In the genomic region with DNA sequence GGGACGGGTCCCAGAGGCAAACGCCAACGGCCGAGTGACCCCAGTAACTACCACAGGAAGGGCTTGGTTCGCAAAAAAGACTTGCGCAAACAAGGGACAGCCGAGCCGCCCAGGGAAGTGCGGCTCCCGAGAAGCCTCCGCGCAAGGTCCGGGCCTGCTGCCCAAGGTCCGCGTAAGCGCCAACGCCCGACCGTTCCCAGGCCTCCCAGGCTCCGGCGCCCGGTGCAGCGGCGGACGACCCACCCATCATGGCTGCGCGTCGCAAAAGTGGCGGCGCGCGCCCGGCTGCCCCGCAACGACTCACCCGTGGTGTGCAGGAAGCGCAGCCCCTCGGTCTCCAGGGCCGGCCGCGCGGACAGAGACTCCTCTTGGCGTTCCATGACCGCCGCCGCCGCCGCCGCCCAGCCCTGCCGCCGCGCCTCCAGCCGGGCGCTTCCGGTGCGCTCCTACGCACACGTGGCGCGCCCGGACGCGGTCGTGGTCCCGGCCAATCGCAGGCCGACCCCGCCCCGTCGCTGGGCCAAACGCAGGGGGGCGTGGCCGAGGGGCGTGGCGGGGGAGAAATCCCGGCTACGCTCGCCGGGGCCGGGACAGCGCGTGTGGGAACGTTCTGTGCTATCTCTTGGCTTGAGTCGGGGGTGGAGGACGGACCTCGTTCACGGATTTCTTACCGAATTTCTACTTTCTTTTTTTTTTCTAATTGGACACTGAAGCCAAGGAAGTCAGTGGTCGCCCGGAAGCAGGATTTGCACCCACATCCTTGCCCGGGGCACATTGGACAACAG, we compare ENCODE assay signal across 1 cellular context.
TF ChIP-seq lines count a peak whose summit lies in the region.

A gene with protein sequence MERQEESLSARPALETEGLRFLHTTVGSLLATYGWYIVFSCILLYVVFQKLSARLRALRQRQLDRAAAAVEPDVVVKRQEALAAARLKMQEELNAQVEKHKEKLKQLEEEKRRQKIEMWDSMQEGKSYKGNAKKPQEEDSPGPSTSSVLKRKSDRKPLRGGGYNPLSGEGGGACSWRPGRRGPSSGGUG (minus strand): TSS at position 448 of the 785 bp plus-strand sequence. CDS start 68 bp downstream, at position 380.

TF ChIP-seq in HepG2, 621 proteins besides CTCF, POLR2A, EP300 and RAD21 (continued from another document and continues in another):
- TF ChIP-seq ZNF747 (CRISPR knock-in tag; IDR thresholded peaks at IDR 0.05; ENCODE audit: borderline replicate concordance) (no peak), NFRKB (IDR thresholded peaks at IDR 0.05) (no peak), ZNF616 (CRISPR knock-in tag; IDR thresholded peaks at IDR 0.05; ENCODE audit: low read depth) (peak; percentile 75; the same call in 1 of the 2 replicates), KLF6 (CRISPR knock-in tag; IDR thresholded peaks at IDR 0.05) (peak; percentile 48; the same call in 1 of the 2 replicates), HOXA3 (CRISPR knock-in tag; IDR thresholded peaks at IDR 0.05) (peak; percentile 93), HOXA9 (CRISPR knock-in tag; IDR thresholded peaks at IDR 0.05; ENCODE audit: borderline replicate concordance) (0 out of 2 replicates have a peak, but pooled peaks have one; percentile 19), MED1 (CRISPR knock-in tag; IDR thresholded peaks at IDR 0.05) (no peak; the same call in 1 of the 2 replicates), ATF7-NPFF (CRISPR knock-in tag; IDR thresholded peaks at IDR 0.05; ENCODE audit: low read depth) (peak; percentile 86; the same call in 1 of the 2 replicates), BORCS8-MEF2B (CRISPR knock-in tag; IDR thresholded peaks at IDR 0.05) (0 out of 2 replicates have a peak, but pooled peaks have one; percentile 58), FOSL1 (CRISPR knock-in tag; IDR thresholded peaks at IDR 0.05; ENCODE audit: borderline replicate concordance) (no peak), NFYC (CRISPR knock-in tag; IDR thresholded peaks at IDR 0.05) (peak; percentile 80), YY1 (IDR thresholded peaks at IDR 0.05; ENCODE audit: insufficient read depth, insufficient replicate concordance, low read depth, low read length) (peak; percentile 76), ETV5 (CRISPR knock-in tag; IDR thresholded peaks at IDR 0.05; ENCODE audit: borderline replicate concordance) (peak; percentile 59), HMG20B (CRISPR knock-in tag; conservative IDR thresholded peaks at IDR 0.05) (no peak), ZNF331 (CRISPR knock-in tag; IDR thresholded peaks at IDR 0.05) (peak; percentile 13; the same call in 1 of the 2 replicates), IKZF4 (CRISPR knock-in tag; IDR thresholded peaks at IDR 0.05; ENCODE audit: borderline replicate concordance, low read depth, not compliant biosample characterization) (peak; percentile 36), CREB1 (IDR thresholded peaks at IDR 0.05) (peak; percentile 64; the same call in 1 of the 2 replicates), CREB1 (CRISPR knock-in tag; IDR thresholded peaks at IDR 0.05) (no peak), SALL2 (CRISPR knock-in tag; IDR thresholded peaks at IDR 0.05) (peak; percentile 77; the same call in 1 of the 2 replicates), KDM2A (CRISPR knock-in tag; IDR thresholded peaks at IDR 0.05; ENCODE audit: borderline replicate concordance, low read depth) (peak; percentile 46; the same call in 1 of the 2 replicates), XRCC5 (optimal IDR thresholded peaks at IDR 0.05; ENCODE audit: low read length) (no peak), TMF1 (CRISPR knock-in tag; IDR thresholded peaks at IDR 0.05; ENCODE audit: low read depth) (peak; percentile 87; the same call in 1 of the 2 replicates), SP4 (CRISPR knock-in tag; IDR thresholded peaks at IDR 0.05) (peak; percentile 94), NR2C2 (CRISPR knock-in tag; IDR thresholded peaks at IDR 0.05; ENCODE audit: borderline replicate concordance) (peak; percentile 76), PHF8 (CRISPR knock-in tag; IDR thresholded peaks at IDR 0.05) (peak; percentile 92), FIP1L1 (IDR thresholded peaks at IDR 0.05; ENCODE audit: borderline replicate concordance, insufficient read depth, low read depth, low read length) (no peak), MED13 (CRISPR knock-in tag; IDR thresholded peaks at IDR 0.05) (0 out of 2 replicates have a peak, but pooled peaks have one; percentile 39), EEA1 (CRISPR knock-in tag; IDR thresholded peaks at IDR 0.05; ENCODE audit: borderline replicate concordance) (peak; percentile 22; the same call in 1 of the 2 replicates), SATB2 (CRISPR knock-in tag; IDR thresholded peaks at IDR 0.05) (0 out of 2 replicates have a peak, but pooled peaks have one; percentile 34), REPIN1 (CRISPR knock-in tag; IDR thresholded peaks at IDR 0.05; ENCODE audit: borderline replicate concordance, low read depth) (peak; percentile 75; the same call in 1 of the 2 replicates), ZNF468 (CRISPR knock-in tag; IDR thresholded peaks at IDR 0.05) (no peak), ZNF17 (CRISPR knock-in tag; IDR thresholded peaks at IDR 0.05) (no peak), HDAC1 (CRISPR knock-in tag; IDR thresholded peaks at IDR 0.05) (peak; percentile 85)
- TF ChIP-seq, protein P1, sequence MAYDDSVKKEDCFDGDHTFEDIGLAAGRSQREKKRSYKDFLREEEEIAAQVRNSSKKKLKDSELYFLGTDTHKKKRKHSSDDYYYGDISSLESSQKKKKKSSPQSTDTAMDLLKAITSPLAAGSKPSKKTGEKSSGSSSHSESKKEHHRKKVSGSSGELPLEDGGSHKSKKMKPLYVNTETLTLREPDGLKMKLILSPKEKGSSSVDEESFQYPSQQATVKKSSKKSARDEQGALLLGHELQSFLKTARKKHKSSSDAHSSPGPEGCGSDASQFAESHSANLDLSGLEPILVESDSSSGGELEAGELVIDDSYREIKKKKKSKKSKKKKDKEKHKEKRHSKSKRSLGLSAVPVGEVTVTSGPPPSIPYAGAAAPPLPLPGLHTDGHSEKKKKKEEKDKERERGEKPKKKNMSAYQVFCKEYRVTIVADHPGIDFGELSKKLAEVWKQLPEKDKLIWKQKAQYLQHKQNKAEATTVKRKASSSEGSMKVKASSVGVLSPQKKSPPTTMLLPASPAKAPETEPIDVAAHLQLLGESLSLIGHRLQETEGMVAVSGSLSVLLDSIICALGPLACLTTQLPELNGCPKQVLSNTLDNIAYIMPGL (CRISPR knock-in tag; IDR thresholded peaks at IDR 0.05; ENCODE audit: borderline replicate concordance in 1 of 2, low read depth in 1 of 2), result peak in 1 of 2 experiments; percentile 88; a peak in 2 of 4 replicates
- TF ChIP-seq, protein P2, sequence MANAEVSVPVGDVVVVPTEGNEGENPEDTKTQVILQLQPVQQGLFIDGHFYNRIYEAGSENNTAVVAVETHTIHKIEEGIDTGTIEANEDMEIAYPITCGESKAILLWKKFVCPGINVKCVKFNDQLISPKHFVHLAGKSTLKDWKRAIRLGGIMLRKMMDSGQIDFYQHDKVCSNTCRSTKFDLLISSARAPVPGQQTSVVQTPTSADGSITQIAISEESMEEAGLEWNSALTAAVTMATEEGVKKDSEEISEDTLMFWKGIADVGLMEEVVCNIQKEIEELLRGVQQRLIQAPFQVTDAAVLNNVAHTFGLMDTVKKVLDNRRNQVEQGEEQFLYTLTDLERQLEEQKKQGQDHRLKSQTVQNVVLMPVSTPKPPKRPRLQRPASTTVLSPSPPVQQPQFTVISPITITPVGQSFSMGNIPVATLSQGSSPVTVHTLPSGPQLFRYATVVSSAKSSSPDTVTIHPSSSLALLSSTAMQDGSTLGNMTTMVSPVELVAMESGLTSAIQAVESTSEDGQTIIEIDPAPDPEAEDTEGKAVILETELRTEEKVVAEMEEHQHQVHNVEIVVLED (CRISPR knock-in tag; IDR thresholded peaks at IDR 0.05; ENCODE audit: borderline replicate concordance), result peak; percentile 93
- TF ChIP-seq, protein P3, sequence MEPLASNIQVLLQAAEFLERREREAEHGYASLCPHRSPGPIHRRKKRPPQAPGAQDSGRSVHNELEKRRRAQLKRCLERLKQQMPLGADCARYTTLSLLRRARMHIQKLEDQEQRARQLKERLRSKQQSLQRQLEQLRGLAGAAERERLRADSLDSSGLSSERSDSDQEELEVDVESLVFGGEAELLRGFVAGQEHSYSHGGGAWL (CRISPR knock-in tag; IDR thresholded peaks at IDR 0.05), result peak; percentile 86
- TF ChIP-seq, protein P4, sequence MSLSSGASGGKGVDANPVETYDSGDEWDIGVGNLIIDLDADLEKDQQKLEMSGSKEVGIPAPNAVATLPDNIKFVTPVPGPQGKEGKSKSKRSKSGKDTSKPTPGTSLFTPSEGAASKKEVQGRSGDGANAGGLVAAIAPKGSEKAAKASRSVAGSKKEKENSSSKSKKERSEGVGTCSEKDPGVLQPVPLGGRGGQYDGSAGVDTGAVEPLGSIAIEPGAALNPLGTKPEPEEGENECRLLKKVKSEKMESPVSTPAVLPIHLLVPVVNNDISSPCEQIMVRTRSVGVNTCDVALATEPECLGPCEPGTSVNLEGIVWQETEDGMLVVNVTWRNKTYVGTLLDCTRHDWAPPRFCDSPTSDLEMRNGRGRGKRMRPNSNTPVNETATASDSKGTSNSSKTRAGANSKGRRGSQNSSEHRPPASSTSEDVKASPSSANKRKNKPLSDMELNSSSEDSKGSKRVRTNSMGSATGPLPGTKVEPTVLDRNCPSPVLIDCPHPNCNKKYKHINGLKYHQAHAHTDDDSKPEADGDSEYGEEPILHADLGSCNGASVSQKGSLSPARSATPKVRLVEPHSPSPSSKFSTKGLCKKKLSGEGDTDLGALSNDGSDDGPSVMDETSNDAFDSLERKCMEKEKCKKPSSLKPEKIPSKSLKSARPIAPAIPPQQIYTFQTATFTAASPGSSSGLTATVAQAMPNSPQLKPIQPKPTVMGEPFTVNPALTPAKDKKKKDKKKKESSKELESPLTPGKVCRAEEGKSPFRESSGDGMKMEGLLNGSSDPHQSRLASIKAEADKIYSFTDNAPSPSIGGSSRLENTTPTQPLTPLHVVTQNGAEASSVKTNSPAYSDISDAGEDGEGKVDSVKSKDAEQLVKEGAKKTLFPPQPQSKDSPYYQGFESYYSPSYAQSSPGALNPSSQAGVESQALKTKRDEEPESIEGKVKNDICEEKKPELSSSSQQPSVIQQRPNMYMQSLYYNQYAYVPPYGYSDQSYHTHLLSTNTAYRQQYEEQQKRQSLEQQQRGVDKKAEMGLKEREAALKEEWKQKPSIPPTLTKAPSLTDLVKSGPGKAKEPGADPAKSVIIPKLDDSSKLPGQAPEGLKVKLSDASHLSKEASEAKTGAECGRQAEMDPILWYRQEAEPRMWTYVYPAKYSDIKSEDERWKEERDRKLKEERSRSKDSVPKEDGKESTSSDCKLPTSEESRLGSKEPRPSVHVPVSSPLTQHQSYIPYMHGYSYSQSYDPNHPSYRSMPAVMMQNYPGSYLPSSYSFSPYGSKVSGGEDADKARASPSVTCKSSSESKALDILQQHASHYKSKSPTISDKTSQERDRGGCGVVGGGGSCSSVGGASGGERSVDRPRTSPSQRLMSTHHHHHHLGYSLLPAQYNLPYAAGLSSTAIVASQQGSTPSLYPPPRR (CRISPR knock-in tag; IDR thresholded peaks at IDR 0.05; ENCODE audit: borderline replicate concordance), result 0 out of 2 replicates have a peak, but pooled peaks have one; percentile 12
- TF ChIP-seq, protein P5, sequence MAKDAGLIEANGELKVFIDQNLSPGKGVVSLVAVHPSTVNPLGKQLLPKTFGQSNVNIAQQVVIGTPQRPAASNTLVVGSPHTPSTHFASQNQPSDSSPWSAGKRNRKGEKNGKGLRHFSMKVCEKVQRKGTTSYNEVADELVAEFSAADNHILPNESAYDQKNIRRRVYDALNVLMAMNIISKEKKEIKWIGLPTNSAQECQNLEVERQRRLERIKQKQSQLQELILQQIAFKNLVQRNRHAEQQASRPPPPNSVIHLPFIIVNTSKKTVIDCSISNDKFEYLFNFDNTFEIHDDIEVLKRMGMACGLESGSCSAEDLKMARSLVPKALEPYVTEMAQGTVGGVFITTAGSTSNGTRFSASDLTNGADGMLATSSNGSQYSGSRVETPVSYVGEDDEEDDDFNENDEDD (CRISPR knock-in tag; IDR thresholded peaks at IDR 0.05; ENCODE audit: borderline replicate concordance), result peak; percentile 80; the same call in 1 of the 2 replicates
- TF ChIP-seq, protein P6, sequence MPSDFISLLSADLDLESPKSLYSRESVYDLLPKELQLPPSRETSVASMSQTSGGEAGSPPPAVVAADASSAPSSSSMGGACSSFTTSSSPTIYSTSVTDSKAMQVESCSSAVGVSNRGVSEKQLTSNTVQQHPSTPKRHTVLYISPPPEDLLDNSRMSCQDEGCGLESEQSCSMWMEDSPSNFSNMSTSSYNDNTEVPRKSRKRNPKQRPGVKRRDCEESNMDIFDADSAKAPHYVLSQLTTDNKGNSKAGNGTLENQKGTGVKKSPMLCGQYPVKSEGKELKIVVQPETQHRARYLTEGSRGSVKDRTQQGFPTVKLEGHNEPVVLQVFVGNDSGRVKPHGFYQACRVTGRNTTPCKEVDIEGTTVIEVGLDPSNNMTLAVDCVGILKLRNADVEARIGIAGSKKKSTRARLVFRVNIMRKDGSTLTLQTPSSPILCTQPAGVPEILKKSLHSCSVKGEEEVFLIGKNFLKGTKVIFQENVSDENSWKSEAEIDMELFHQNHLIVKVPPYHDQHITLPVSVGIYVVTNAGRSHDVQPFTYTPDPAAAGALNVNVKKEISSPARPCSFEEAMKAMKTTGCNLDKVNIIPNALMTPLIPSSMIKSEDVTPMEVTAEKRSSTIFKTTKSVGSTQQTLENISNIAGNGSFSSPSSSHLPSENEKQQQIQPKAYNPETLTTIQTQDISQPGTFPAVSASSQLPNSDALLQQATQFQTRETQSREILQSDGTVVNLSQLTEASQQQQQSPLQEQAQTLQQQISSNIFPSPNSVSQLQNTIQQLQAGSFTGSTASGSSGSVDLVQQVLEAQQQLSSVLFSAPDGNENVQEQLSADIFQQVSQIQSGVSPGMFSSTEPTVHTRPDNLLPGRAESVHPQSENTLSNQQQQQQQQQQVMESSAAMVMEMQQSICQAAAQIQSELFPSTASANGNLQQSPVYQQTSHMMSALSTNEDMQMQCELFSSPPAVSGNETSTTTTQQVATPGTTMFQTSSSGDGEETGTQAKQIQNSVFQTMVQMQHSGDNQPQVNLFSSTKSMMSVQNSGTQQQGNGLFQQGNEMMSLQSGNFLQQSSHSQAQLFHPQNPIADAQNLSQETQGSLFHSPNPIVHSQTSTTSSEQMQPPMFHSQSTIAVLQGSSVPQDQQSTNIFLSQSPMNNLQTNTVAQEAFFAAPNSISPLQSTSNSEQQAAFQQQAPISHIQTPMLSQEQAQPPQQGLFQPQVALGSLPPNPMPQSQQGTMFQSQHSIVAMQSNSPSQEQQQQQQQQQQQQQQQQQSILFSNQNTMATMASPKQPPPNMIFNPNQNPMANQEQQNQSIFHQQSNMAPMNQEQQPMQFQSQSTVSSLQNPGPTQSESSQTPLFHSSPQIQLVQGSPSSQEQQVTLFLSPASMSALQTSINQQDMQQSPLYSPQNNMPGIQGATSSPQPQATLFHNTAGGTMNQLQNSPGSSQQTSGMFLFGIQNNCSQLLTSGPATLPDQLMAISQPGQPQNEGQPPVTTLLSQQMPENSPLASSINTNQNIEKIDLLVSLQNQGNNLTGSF (CRISPR knock-in tag; IDR thresholded peaks at IDR 0.05), result peak; percentile 35; the same call in 1 of the 2 replicates
- TF ChIP-seq, protein P7, sequence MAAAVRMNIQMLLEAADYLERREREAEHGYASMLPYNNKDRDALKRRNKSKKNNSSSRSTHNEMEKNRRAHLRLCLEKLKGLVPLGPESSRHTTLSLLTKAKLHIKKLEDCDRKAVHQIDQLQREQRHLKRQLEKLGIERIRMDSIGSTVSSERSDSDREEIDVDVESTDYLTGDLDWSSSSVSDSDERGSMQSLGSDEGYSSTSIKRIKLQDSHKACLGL (CRISPR knock-in tag; IDR thresholded peaks at IDR 0.05), result peak; percentile 82
